Comparison of ENCODE assay signal across 2 cellular contexts in genomic region chr19:40252395-40252794, GRCh38.
TF ChIP-seq lines count a peak whose summit lies in the region.

No MANE protein-coding gene starts in this region.

TF ChIP-seq in HEK293, 187 proteins besides CTCF, POLR2A, EP300 and RAD21 (continued from another document):
- peak; percentile 62 for TF ChIP-seq GLIS1 (tag by site-specific recombination; IDR thresholded peaks at IDR 0.05)
- TF ChIP-seq PRDM10 (tag by site-specific recombination; IDR thresholded peaks at IDR 0.05), result peak; percentile 97
- no peak for TF ChIP-seq ZNF132 (tag by site-specific recombination; IDR thresholded peaks at IDR 0.05; ENCODE audit: borderline replicate concordance)

TF ChIP-seq in WTC11, 78 proteins besides CTCF, POLR2A, EP300 and RAD21 (continued from another document):
- TF ChIP-seq FOXP4 (CRISPR knock-in tag; IDR thresholded peaks at IDR 0.05) (no peak), STAT6 (CRISPR knock-in tag; conservative IDR thresholded peaks at IDR 0.05; ENCODE audit: low read depth) (no peak)
